In the genomic region with DNA sequence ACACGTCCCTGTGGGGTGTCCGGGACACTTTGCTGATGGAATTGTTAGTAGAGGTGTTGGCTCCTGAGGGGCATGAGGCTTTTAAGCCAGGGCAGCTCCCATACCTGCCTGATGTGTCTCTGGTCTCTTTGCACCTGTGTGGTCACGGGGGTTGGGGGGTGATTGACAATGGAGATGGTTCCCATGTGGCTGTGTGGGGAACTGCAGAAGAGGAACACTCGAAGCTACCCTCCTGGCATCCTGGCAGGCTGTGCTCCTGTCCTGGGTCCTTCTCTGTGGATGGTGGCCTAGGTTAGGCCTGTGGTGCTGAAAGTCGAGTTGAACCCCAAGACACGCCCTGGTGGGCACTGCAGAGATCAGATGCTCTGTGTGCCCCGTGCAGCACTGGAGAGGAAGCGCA, we compare ENCODE assay signal across 16 cellular contexts.
DNase-seq lines count a peak whose midpoint lies in the region; ATAC-seq and TF ChIP-seq lines count a peak whose summit lies in the region.
"Had no signal": no experiment of that assay in that cellular context is flagged by ENCODE, and none has a peak within 500 bp of the region (broad histone marks: within the 10 kb centered on the region; RNA-seq: fewer than 3 reads in every experiment).

No MANE protein-coding gene starts in this region.

- TF ChIP-seq POLR2A in NB4 (IDR thresholded peaks at IDR 0.05; ENCODE audit: extremely low read depth, insufficient read length) (no peak), ovary (IDR thresholded peaks at IDR 0.05) (no peak), lower leg skin (IDR thresholded peaks at IDR 0.05) (no peak)

- no peaks in the 10 kb centered on the region for H3K4me1 Mint-ChIP-seq in endodermal cell
- H3K4me1 Mint-ChIP-seq: activated naive CD8-positive, alpha-beta T cell treated with anti-CD3 and anti-CD28 coated beads for 36 hours had no signal

- H3K27me3 ChIP-seq in endodermal cell (ENCODE audit: control insufficient read depth, insufficient read depth, low read length, poor library complexity, severe bottlenecking): no peaks in the 10 kb centered on the region
- H3K27me3 ChIP-seq in parathyroid adenoma (ENCODE audit: control insufficient read depth, insufficient read depth, low read length): no peaks in the 10 kb centered on the region
- no peaks in the 10 kb centered on the region for H3K27me3 ChIP-seq in ovary
- H3K27me3 ChIP-seq: Peyer's patch had no signal

- peaks cover 12% of the 10 kb centered on the region for H3K27me3 Mint-ChIP-seq in endodermal cell (ENCODE audit: insufficient read depth)

- H3K4me3 Mint-ChIP-seq in endodermal cell: no peak overlapping the region
- H3K4me3 Mint-ChIP-seq: activated naive CD8-positive, alpha-beta T cell treated with anti-CD3 and anti-CD28 coated beads for 36 hours; dendritic cell treated with granulocyte-macrophage colony-stimulating factor and Interleukin-4, amounts not matched to agents 40 ng/mL and 50 ng/mL, for 4 days had no signal

- H3K27ac ChIP-seq in endodermal cell (ENCODE audit: low read depth, low read length) (no peak overlapping the region), parathyroid adenoma (no peak overlapping the region), ovary (no peak overlapping the region)
- H3K27ac ChIP-seq: 22Rv1, Peyer's patch had no signal

- peak; percentile 23 for TF ChIP-seq CTCF in NB4 (IDR thresholded peaks at IDR 0.05; ENCODE audit: low read depth, low read length)
- TF ChIP-seq CTCF in endodermal cell (conservative IDR thresholded peaks at IDR 0.05): peak; percentile 65
- TF ChIP-seq CTCF in parathyroid adenoma (IDR thresholded peaks at IDR 0.05): peak; percentile 13
- TF ChIP-seq CTCF in ovary (IDR thresholded peaks at IDR 0.05): no peak
- TF ChIP-seq CTCF in lower leg skin (IDR thresholded peaks at IDR 0.05): no peak

- H3K36me3 ChIP-seq in endodermal cell (ENCODE audit: control insufficient read depth, insufficient read depth, low read length) (no peaks in the 10 kb centered on the region), parathyroid adenoma (ENCODE audit: control insufficient read depth, insufficient read depth, low read length) (no peaks in the 10 kb centered on the region), ovary (no peaks in the 10 kb centered on the region)
- H3K36me3 ChIP-seq: Peyer's patch had no signal

- H3K9me3 ChIP-seq in endodermal cell (ENCODE audit: control insufficient read depth, low read length): no peaks in the 10 kb centered on the region
- no peaks in the 10 kb centered on the region for H3K9me3 ChIP-seq in parathyroid adenoma (ENCODE audit: control insufficient read depth, low read length)
- no peaks in the 10 kb centered on the region for H3K9me3 ChIP-seq in ovary
- H3K9me3 ChIP-seq: Peyer's patch had no signal

- H3K4me1 ChIP-seq in endodermal cell (ENCODE audit: control insufficient read depth, insufficient read depth, low read length) (no peaks in the 10 kb centered on the region), parathyroid adenoma (peaks cover 32% of the 10 kb centered on the region), ovary (ENCODE audit: insufficient read depth) (no peaks in the 10 kb centered on the region)
- H3K4me1 ChIP-seq: Peyer's patch had no signal

- H3K9me3 Mint-ChIP-seq in endodermal cell: peaks cover 3% of the 10 kb centered on the region
- H3K9me3 Mint-ChIP-seq: activated naive CD8-positive, alpha-beta T cell treated with anti-CD3 and anti-CD28 coated beads for 36 hours; naive thymus-derived CD8-positive, alpha-beta T cell had no signal

- H3K36me3 Mint-ChIP-seq in endodermal cell (ENCODE audit: low read depth): no peaks in the 10 kb centered on the region
- H3K36me3 Mint-ChIP-seq: activated naive CD8-positive, alpha-beta T cell treated with anti-CD3 and anti-CD28 coated beads for 36 hours; naive thymus-derived CD8-positive, alpha-beta T cell had no signal

- no peak overlapping the region for H3K27ac Mint-ChIP-seq in endodermal cell
- H3K27ac Mint-ChIP-seq: activated naive CD8-positive, alpha-beta T cell treated with anti-CD3 and anti-CD28 coated beads for 36 hours; dendritic cell treated with granulocyte-macrophage colony-stimulating factor and Interleukin-4, amounts not matched to agents 40 ng/mL and 50 ng/mL, for 4 days; naive thymus-derived CD8-positive, alpha-beta T cell had no signal

- peak; percentile 47 for DNase-seq in DMS 273 (lab: John Stamatoyannopoulos, UW; ENCODE audit: unreplicated experiment)
- DNase-seq in DMS 273 treated with DMSO at 0.1 percent for 48 hours (lab: John Stamatoyannopoulos, UW): no peak
- no peak for DNase-seq in NB4 (ENCODE audit: low read depth)
- peak; percentile 81 for DNase-seq in endodermal cell
- DNase-seq in ovary: no peak
- no peak for DNase-seq in lower leg skin (ENCODE audit: low spot score in 2 of 2)
- DNase-seq: activated naive CD8-positive, alpha-beta T cell treated with anti-CD3 and anti-CD28 coated beads for 36 hours; islet precursor cell; Kasumi-1; naive thymus-derived CD8-positive, alpha-beta T cell; Peyer's patch; small intestine had no signal

- no peak overlapping the region for H2AFZ ChIP-seq in parathyroid adenoma

- no peak overlapping the region for H3K4me2 ChIP-seq in parathyroid adenoma (ENCODE audit: low read length)

- H3K79me2 ChIP-seq in parathyroid adenoma: no peaks in the 10 kb centered on the region

- intact Hi-C loops in ovary (cut with DNase I) (no loop called here), lower leg skin (cut with DNase I; ENCODE audit: low total_unique reads) (no loop called here)

- 84 to 92% methylated on average over 6 to 8 of the region's 8 CpGs for WGBS in endodermal cell (ENCODE audit: insufficient coverage in 1 of 2, insufficient read length in 1 of 2), 2 experiments
- 82 to 86% (median 85%) methylated on average over 8 of the region's 8 CpGs for whole genome bisulfite sequencing in ovary, 3 donors
- 69 to 85% methylated on average over 8 of the region's 8 CpGs for WGBS in lower leg skin, 2 donors

- no peak overlapping the region for H3K9ac ChIP-seq in endodermal cell (ENCODE audit: extremely low read depth, low read length, poor library complexity, severe bottlenecking)
- no peak overlapping the region for H3K9ac ChIP-seq in parathyroid adenoma

- no peak overlapping the region for H3K4me3 ChIP-seq in NB4 (ENCODE audit: low read depth, low read length)
- no peak overlapping the region for H3K4me3 ChIP-seq in endodermal cell (ENCODE audit: low read length)
- H3K4me3 ChIP-seq in parathyroid adenoma (ENCODE audit: low read depth, low read length): no peak overlapping the region
- no peak overlapping the region for H3K4me3 ChIP-seq in ovary
- no peak overlapping the region for H3K4me3 ChIP-seq in lower leg skin (ENCODE audit: low read depth, poor library complexity, severe bottlenecking)
- H3K4me3 ChIP-seq: Peyer's patch had no signal

- no peak for ATAC-seq in HG03457 (IDR thresholded peaks at IDR 0.05; ENCODE audit: unreplicated experiment)
- ATAC-seq: naive thymus-derived CD8-positive, alpha-beta T cell had no signal

- no peak for TF ChIP-seq EP300 in ovary (IDR thresholded peaks at IDR 0.05)

Comparison
In these comparisons a context has a peak if more than half of its experiments do, and no peak if none do; other contexts are left out.
1. DNase-seq: peak in DMS 273 (single experiment) and endodermal cell (single experiment); none in DMS 273 treated with DMSO at 0.1 percent for 48 hours (single experiment), NB4 (single experiment), ovary (0 of 5) and lower leg skin (0 of 2).
2. CTCF ChIP-seq: peak in NB4 (single experiment), endodermal cell (single experiment) and parathyroid adenoma (single experiment); none in ovary (0 of 3) and lower leg skin (0 of 3).